30 cellular contexts compared by ENCODE assay signal in the genomic region with DNA sequence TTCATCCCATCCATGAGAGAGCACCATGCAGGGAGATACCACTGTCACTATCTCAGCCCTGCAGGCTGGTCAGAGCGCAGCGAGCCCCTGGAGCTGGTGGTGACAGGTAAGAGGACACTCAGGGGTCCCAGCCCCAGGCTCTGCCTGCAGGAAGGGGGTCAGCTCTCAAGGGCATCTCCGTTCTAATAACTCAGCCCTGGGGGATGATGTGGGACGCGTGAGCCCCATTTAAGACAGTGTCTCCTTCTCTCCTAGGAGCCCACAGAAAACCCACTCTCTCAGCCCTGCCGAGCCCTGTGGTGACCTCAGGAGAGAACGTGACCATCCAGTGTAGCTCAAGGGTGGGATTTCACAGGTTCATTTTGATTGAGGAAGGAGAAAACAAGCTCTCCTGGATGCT. TPM values are rescaled to one million over a fixed set of nuclear protein-coding genes. Genes with fewer than 3 reads are reported as not detected.
A peak's percentile ranks its signal among the peaks of the same experiment; 100 is the strongest.
DNase-seq lines count a peak whose midpoint lies in the region; ATAC-seq and TF ChIP-seq lines count a peak whose summit lies in the region.
"Had no signal": no experiment of that assay in that cellular context is flagged by ENCODE, and none has a peak within 500 bp of the region (broad histone marks: within the 10 kb centered on the region; RNA-seq: fewer than 3 reads in every experiment).

No MANE protein-coding gene starts in this region.

- DNase-seq in NCI-H146 treated with DMSO at 0.1 percent for 48 hours (lab: John Stamatoyannopoulos, UW; ENCODE audit: unreplicated experiment) (peak; percentile 3), NCI-H146 (lab: John Stamatoyannopoulos, UW) (no peak), NCI-H748 treated with DMSO at 0.1 percent for 48 hours (lab: John Stamatoyannopoulos, UW) (peak; percentile 65), NCI-H748 (lab: John Stamatoyannopoulos, UW; ENCODE audit: unreplicated experiment) (no peak), coronary artery (ENCODE audit: low spot score) (peak; percentile 49), endothelial cell (ENCODE audit: low spot score) (no peak)
- no peak for DNase-seq in naive thymus-derived CD8-positive, alpha-beta T cell
- DNase-seq: ACHN; activated B cell treated with CpG ODN at 0.5 μM for 24 hours; activated CD4-positive, alpha-beta T cell treated with anti-CD3 and anti-CD28 coated beads, Interleukin-2, amount 50 U/mL, for 48 hours; activated effector memory CD4-positive, alpha-beta T cell treated with anti-CD3 and anti-CD28 coated beads, Interleukin-2, amount 50 U/mL, for 16 hours; activated T-cell treated with anti-CD3 and anti-CD28 coated beads for 4 hours; body of pancreas; cerebellar nuclear complex; glutamatergic neuron; HCEC 1CT; kidney glomerular epithelial cell; lower lobe of right lung; NCI-H524; SK-N-SH; stimulated activated naive CD8-positive, alpha-beta T cell treated with anti-CD3 and anti-CD28 coated beads, Interleukin-15, Interleukin-2, amounts not matched to agents 100 U/mL and 50 U/mL, for 24 hours; T-helper 9 cell had no signal

- H3F3A ChIP-seq in DOHH2 (ENCODE audit: control insufficient read depth, insufficient read depth) = peaks cover 4% of the 10 kb centered on the region; the same call in 1 of the 2 replicates

- TF ChIP-seq CTCF in DOHH2 (IDR thresholded peaks at IDR 0.05; ENCODE audit: low read depth, low read length, poor library complexity, severe bottlenecking) = no peak
- TF ChIP-seq CTCF in coronary artery (IDR thresholded peaks at IDR 0.05) = no peak
- no peak for TF ChIP-seq CTCF in endothelial cell (IDR thresholded peaks at IDR 0.05; ENCODE audit: unreplicated experiment)

- no peaks in the 10 kb centered on the region for H3K36me3 ChIP-seq in DOHH2 (ENCODE audit: control insufficient read depth, low read length)
- H3K36me3 ChIP-seq: lower lobe of right lung, thoracic aorta had no signal

- no peak overlapping the region for H3K4me3 Mint-ChIP-seq in endothelial cell (ENCODE audit: unreplicated experiment)
- H3K4me3 Mint-ChIP-seq in naive thymus-derived CD8-positive, alpha-beta T cell = peak overlapping the region in 1 of 10 donors; percentile 4
- H3K4me3 Mint-ChIP-seq: activated B cell treated with CpG ODN at 0.5 μM for 24 hours had no signal

- no peaks in the 10 kb centered on the region for H3K79me2 ChIP-seq in DOHH2 (ENCODE audit: control insufficient read depth, low read length)

- POLR2A ChIA-PET in naive thymus-derived CD8-positive, alpha-beta T cell (lab: Charles Lee) = no interaction called here

- peaks cover 13% of the 10 kb centered on the region for H3K4me1 ChIP-seq in DOHH2 (ENCODE audit: control insufficient read depth, low read length)
- H3K4me1 ChIP-seq: body of pancreas, lower lobe of right lung had no signal

- no peaks in the 10 kb centered on the region for H3K9me3 ChIP-seq in DOHH2 (ENCODE audit: control insufficient read depth, insufficient read depth, low read length)
- H3K9me3 ChIP-seq: body of pancreas, lower lobe of right lung, SK-N-SH, thoracic aorta had no signal

- no peak overlapping the region for H3K27ac Mint-ChIP-seq in endothelial cell (ENCODE audit: unreplicated experiment)
- H3K27ac Mint-ChIP-seq in naive thymus-derived CD8-positive, alpha-beta T cell = no peak overlapping the region
- H3K27ac Mint-ChIP-seq: activated B cell treated with CpG ODN at 0.5 μM for 24 hours had no signal

- H3K9me3 Mint-ChIP-seq in endothelial cell (ENCODE audit: unreplicated experiment) = peaks cover 37% of the 10 kb centered on the region
- peaks cover 0 to 3% (median 0%) of the 10 kb centered on the region in 9 donors for H3K9me3 Mint-ChIP-seq in naive thymus-derived CD8-positive, alpha-beta T cell
- H3K9me3 Mint-ChIP-seq: activated B cell treated with CpG ODN at 0.5 μM for 24 hours had no signal

- peaks cover 7% of the 10 kb centered on the region; the same call in 1 of the 2 replicates for H3K27me3 ChIP-seq in DOHH2 (ENCODE audit: control insufficient read depth, low read length)
- H3K27me3 ChIP-seq: body of pancreas had no signal

- peak overlapping the region; percentile 32; the same call in 1 of the 2 replicates for H3K4me2 ChIP-seq in DOHH2 (ENCODE audit: low read length)
- H3K4me2 ChIP-seq: KMS-11, SK-N-SH had no signal

- H3K36me3 Mint-ChIP-seq in endothelial cell (ENCODE audit: low read depth, unreplicated experiment) = peaks cover 17% of the 10 kb centered on the region
- H3K36me3 Mint-ChIP-seq in naive thymus-derived CD8-positive, alpha-beta T cell = peaks cover 0 to 2% (median 0%) of the 10 kb centered on the region in 3 donors

- H3K27ac ChIP-seq in DOHH2 (ENCODE audit: low read depth, low read length) (no peak overlapping the region), coronary artery (no peak overlapping the region)
- H3K27ac ChIP-seq: body of pancreas, epithelial cell of prostate, KMS-11, lower lobe of right lung, thoracic aorta had no signal

- no peaks in the 10 kb centered on the region for H3K4me1 Mint-ChIP-seq in endothelial cell (ENCODE audit: unreplicated experiment)
- H3K4me1 Mint-ChIP-seq in naive thymus-derived CD8-positive, alpha-beta T cell = peaks cover 2 to 25% (median 14%) of the 10 kb centered on the region in 4 donors

- no peak overlapping the region for H3K4me3 ChIP-seq in DOHH2 (ENCODE audit: low read length)
- no peak overlapping the region for H3K4me3 ChIP-seq in coronary artery
- H3K4me3 ChIP-seq: body of pancreas, lower lobe of right lung, thoracic aorta had no signal

- ATAC-seq in naive thymus-derived CD8-positive, alpha-beta T cell = no peak
- ATAC-seq: body of pancreas; sciatic nerve; stimulated activated naive CD8-positive, alpha-beta T cell treated with anti-CD3 and anti-CD28 coated beads, Interleukin-15, Interleukin-2, amounts not matched to agents 100 U/mL and 50 U/mL, for 24 hours had no signal

- peaks cover 11% of the 10 kb centered on the region for H3K27me3 Mint-ChIP-seq in endothelial cell (ENCODE audit: unreplicated experiment)
- H3K27me3 Mint-ChIP-seq in naive thymus-derived CD8-positive, alpha-beta T cell = peaks cover 9 to 28% (median 18%) of the 10 kb centered on the region in 5 donors

- H3K9me2 ChIP-seq in DOHH2 (replicated peaks; ENCODE audit: control insufficient read depth, low read length) = no peaks in the 10 kb centered on the region
- H3K9me2 ChIP-seq: SK-N-SH had no signal

- no peaks in the 10 kb centered on the region for H4K20me1 ChIP-seq in DOHH2 (ENCODE audit: control insufficient read depth, insufficient read depth, low read depth, low read length)

RNA-seq across cellular contexts. Expression of gene KIR3DL3, which starts 15.5 kb away (rescaled TPM):
- total RNA-seq in endothelial cell (ENCODE audit: unreplicated experiment) = not detected
- total RNA-seq in naive thymus-derived CD8-positive, alpha-beta T cell = not detected
- not detected for polyA plus RNA-seq in naive thymus-derived CD8-positive, alpha-beta T cell
- total RNA-seq: activated B cell treated with CpG ODN at 0.5 μM for 24 hours, body of pancreas, lower lobe of right lung, OCI-LY7, posterior vena cava, sciatic nerve, thoracic aorta had no signal
- polyA plus RNA-seq: BJ, SK-N-SH had no signal

RNA-seq across cellular contexts. Expression of gene KIR2DL3, which starts 29.5 kb away (rescaled TPM):
- not detected for total RNA-seq in endothelial cell (ENCODE audit: unreplicated experiment)
- total RNA-seq in naive thymus-derived CD8-positive, alpha-beta T cell = under 1 TPM in 1 of 2 experiments, not detected in 1; 0.23 TPM
- polyA plus RNA-seq in naive thymus-derived CD8-positive, alpha-beta T cell = 1 to 10 TPM in 1 of 3 donors, under 1 TPM in 1, not detected in 1; 0.49 to 5.0 TPM
- total RNA-seq: activated B cell treated with CpG ODN at 0.5 μM for 24 hours, body of pancreas, OCI-LY7, posterior vena cava, sciatic nerve, thoracic aorta had no signal
- polyA plus RNA-seq: BJ, SK-N-SH had no signal

RNA-seq across cellular contexts. Expression of gene LILRB4, which starts 46.0 kb away (rescaled TPM):
- total RNA-seq in endothelial cell (ENCODE audit: unreplicated experiment) = not detected
- total RNA-seq in naive thymus-derived CD8-positive, alpha-beta T cell = under 1 TPM; 0.47 to 0.57 TPM
- polyA plus RNA-seq in naive thymus-derived CD8-positive, alpha-beta T cell = not detected
- polyA plus RNA-seq: BJ, SK-N-SH had no signal

Comparison
In these comparisons a context has a peak if more than half of its experiments do, and no peak if none do; other contexts are left out.
1. DNase-seq: peak in NCI-H146 treated with DMSO at 0.1 percent for 48 hours (single experiment), NCI-H748 treated with DMSO at 0.1 percent for 48 hours (single experiment) and coronary artery (single experiment); none in NCI-H146 (single experiment), NCI-H748 (single experiment), endothelial cell (single experiment) and naive thymus-derived CD8-positive, alpha-beta T cell (0 of 10).